In genomic region chr17:74455025-74455585, GRCh38 we compare ENCODE assay signal across 13 cellular contexts. TPM values are rescaled to one million over a fixed set of nuclear protein-coding genes. Genes with fewer than 3 reads are reported as not detected.
A peak's percentile ranks its signal among the peaks of the same experiment; 100 is the strongest.
DNase-seq lines count a peak whose midpoint lies in the region; ATAC-seq and TF ChIP-seq lines count a peak whose summit lies in the region.
"Had no signal": no experiment of that assay in that cellular context is flagged by ENCODE, and none has a peak within 500 bp of the region (broad histone marks: within the 10 kb centered on the region; RNA-seq: fewer than 3 reads in every experiment).

No MANE protein-coding gene starts in this region.

- TF ChIP-seq RAD21 in liver (IDR thresholded peaks at IDR 0.05) = no peak

- H3K36me3 Mint-ChIP-seq in activated naive CD8-positive, alpha-beta T cell treated with anti-CD3 and anti-CD28 coated beads for 36 hours = no peaks in the 10 kb centered on the region

- DNase-seq in stomach = no peak
- no peak for DNase-seq in activated naive CD8-positive, alpha-beta T cell treated with anti-CD3 and anti-CD28 coated beads for 36 hours
- no peak for DNase-seq in HCEC 1CT
- no peak for DNase-seq in adrenal gland
- DNase-seq: HFFc6, NCI-H510A, T-helper 1 cell had no signal

- H3K36me3 ChIP-seq in HUES6 (ENCODE audit: control insufficient read depth, insufficient read depth, low read length) (no peaks in the 10 kb centered on the region), liver (ENCODE audit: control insufficient read depth in 4 of 4, insufficient read depth in 3 of 4, low read depth in 1 of 4, low read length in 3 of 4) (no peaks in the 10 kb centered on the region), stomach (peaks cover 0 to 8% (median 3%) of the 10 kb centered on the region in 4 donors), adrenal gland (replicated peaks in 1 of 2) (no peaks in the 10 kb centered on the region)
- H3K36me3 ChIP-seq: cardiac muscle cell had no signal

- peaks cover 6% of the 10 kb centered on the region for H3K4me1 Mint-ChIP-seq in activated naive CD8-positive, alpha-beta T cell treated with anti-CD3 and anti-CD28 coated beads for 36 hours

- H3K27ac Mint-ChIP-seq in activated naive CD8-positive, alpha-beta T cell treated with anti-CD3 and anti-CD28 coated beads for 36 hours = no peak overlapping the region
- H3K27ac Mint-ChIP-seq: HFFc6 had no signal

- H3K27me3 Mint-ChIP-seq in activated naive CD8-positive, alpha-beta T cell treated with anti-CD3 and anti-CD28 coated beads for 36 hours = peaks cover 4% of the 10 kb centered on the region

- peaks cover 50% of the 10 kb centered on the region for H3K27me3 ChIP-seq in HUES6 (ENCODE audit: control insufficient read depth, insufficient read depth, low read length)
- H3K27me3 ChIP-seq in liver (ENCODE audit: control insufficient read depth in 4 of 4, insufficient read depth in 4 of 4, low read length in 3 of 4) = no peaks in the 10 kb centered on the region
- H3K27me3 ChIP-seq in stomach = no peaks in the 10 kb centered on the region
- no peaks in the 10 kb centered on the region for H3K27me3 ChIP-seq in adrenal gland

- no peak for TF ChIP-seq EP300 in stomach (IDR thresholded peaks at IDR 0.05)

- 51% methylated on average over 16 of the region's 16 CpGs for WGBS in liver
- 38 to 66% (median 54%) methylated on average over 11 to 16 of the region's 16 CpGs for WGBS in stomach, 5 donors
- 65 to 77% (median 71%) methylated on average over 9 to 16 of the region's 16 CpGs for WGBS in adrenal gland, 4 donors

- TF ChIP-seq POLR2A in stomach (IDR thresholded peaks at IDR 0.05) (no peak), adrenal gland (IDR thresholded peaks at IDR 0.05) (no peak)

- no peak for TF ChIP-seq CTCF in liver (IDR thresholded peaks at IDR 0.05; ENCODE audit: low read depth, low read length, missing input control)
- TF ChIP-seq CTCF in stomach (IDR thresholded peaks at IDR 0.05) = no peak
- TF ChIP-seq CTCF in adrenal gland (IDR thresholded peaks at IDR 0.05) = no peak

- intact Hi-C loops in stomach (cut with DNase I; ENCODE audit: low total_unique reads) = loop anchor here (2.0 kb wide), 1 partner anchor 76 kb away; no protein-coding TSS in a partner anchor
- intact Hi-C loops in adrenal gland (cut with DNase I) = no loop called here

- H3K9me3 Mint-ChIP-seq in activated naive CD8-positive, alpha-beta T cell treated with anti-CD3 and anti-CD28 coated beads for 36 hours = no peaks in the 10 kb centered on the region

- H3K27ac ChIP-seq in HUES6 (ENCODE audit: low read depth, low read length) (no peak overlapping the region), cingulate gyrus (ENCODE audit: low read depth, low read length) (peak overlapping the region; percentile 92), liver (ENCODE audit: low read depth in 1 of 2, low read length in 2 of 2) (peak overlapping the region; percentile 85 to 94), stomach (peak overlapping the region; percentile 83 to 99 (median 90)), adrenal gland (peak overlapping the region in 2 of 5 donors; percentile 86 to 88)

- ATAC-seq in HG02678 (IDR thresholded peaks at IDR 0.05; ENCODE audit: unreplicated experiment) = no peak

- no peak overlapping the region for H3K4me3 Mint-ChIP-seq in activated naive CD8-positive, alpha-beta T cell treated with anti-CD3 and anti-CD28 coated beads for 36 hours
- H3K4me3 Mint-ChIP-seq: HFFc6 had no signal

- peak overlapping the region; percentile 73 for H3K4me3 ChIP-seq in HUES6 (ENCODE audit: low read depth, low read length)
- no peak overlapping the region for H3K4me3 ChIP-seq in liver (ENCODE audit: low read depth in 1 of 3, low read length in 3 of 3)
- H3K4me3 ChIP-seq in stomach = no peak overlapping the region
- no peak overlapping the region for H3K4me3 ChIP-seq in adrenal gland
- H3K4me3 ChIP-seq: cardiac muscle cell had no signal

- H3K4me1 ChIP-seq in HUES6 (ENCODE audit: control insufficient read depth, insufficient read depth, low read length) (peaks cover 41% of the 10 kb centered on the region), liver (ENCODE audit: control insufficient read depth in 4 of 4, insufficient read depth in 4 of 4, low read length in 3 of 4) (peaks cover 7 to 54% (median 48%) of the 10 kb centered on the region in 4 donors), stomach (peaks cover 44 to 51% (median 47%) of the 10 kb centered on the region in 4 donors), adrenal gland (replicated peaks in 1 of 2) (peaks cover 12 to 29% of the 10 kb centered on the region in 2 donors)

- H3K9me3 ChIP-seq in HUES6 (ENCODE audit: control insufficient read depth, insufficient read depth, low read depth, low read length) = no peaks in the 10 kb centered on the region
- no peaks in the 10 kb centered on the region for H3K9me3 ChIP-seq in liver (ENCODE audit: control insufficient read depth in 4 of 4, low read length in 3 of 4)
- no peaks in the 10 kb centered on the region for H3K9me3 ChIP-seq in stomach
- no peaks in the 10 kb centered on the region for H3K9me3 ChIP-seq in adrenal gland (replicated peaks in 1 of 3)

- peak overlapping the region; percentile 68 for H3K9ac ChIP-seq in HUES6 (ENCODE audit: low read length)
- no peak overlapping the region for H3K9ac ChIP-seq in liver (ENCODE audit: low read depth in 1 of 2, low read length in 2 of 2)

TF ChIP-seq in liver, 16 proteins besides CTCF, POLR2A, EP300 and RAD21:
- TF ChIP-seq, protein P1, sequence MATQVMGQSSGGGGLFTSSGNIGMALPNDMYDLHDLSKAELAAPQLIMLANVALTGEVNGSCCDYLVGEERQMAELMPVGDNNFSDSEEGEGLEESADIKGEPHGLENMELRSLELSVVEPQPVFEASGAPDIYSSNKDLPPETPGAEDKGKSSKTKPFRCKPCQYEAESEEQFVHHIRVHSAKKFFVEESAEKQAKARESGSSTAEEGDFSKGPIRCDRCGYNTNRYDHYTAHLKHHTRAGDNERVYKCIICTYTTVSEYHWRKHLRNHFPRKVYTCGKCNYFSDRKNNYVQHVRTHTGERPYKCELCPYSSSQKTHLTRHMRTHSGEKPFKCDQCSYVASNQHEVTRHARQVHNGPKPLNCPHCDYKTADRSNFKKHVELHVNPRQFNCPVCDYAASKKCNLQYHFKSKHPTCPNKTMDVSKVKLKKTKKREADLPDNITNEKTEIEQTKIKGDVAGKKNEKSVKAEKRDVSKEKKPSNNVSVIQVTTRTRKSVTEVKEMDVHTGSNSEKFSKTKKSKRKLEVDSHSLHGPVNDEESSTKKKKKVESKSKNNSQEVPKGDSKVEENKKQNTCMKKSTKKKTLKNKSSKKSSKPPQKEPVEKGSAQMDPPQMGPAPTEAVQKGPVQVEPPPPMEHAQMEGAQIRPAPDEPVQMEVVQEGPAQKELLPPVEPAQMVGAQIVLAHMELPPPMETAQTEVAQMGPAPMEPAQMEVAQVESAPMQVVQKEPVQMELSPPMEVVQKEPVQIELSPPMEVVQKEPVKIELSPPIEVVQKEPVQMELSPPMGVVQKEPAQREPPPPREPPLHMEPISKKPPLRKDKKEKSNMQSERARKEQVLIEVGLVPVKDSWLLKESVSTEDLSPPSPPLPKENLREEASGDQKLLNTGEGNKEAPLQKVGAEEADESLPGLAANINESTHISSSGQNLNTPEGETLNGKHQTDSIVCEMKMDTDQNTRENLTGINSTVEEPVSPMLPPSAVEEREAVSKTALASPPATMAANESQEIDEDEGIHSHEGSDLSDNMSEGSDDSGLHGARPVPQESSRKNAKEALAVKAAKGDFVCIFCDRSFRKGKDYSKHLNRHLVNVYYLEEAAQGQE (IDR thresholded peaks at IDR 0.05) = no peak
- no peak for TF ChIP-seq TAF1 (conservative IDR thresholded peaks at IDR 0.05)
- TF ChIP-seq HNF4A (conservative IDR thresholded peaks at IDR 0.05) = peak in 1 of 2 donors; percentile 9
- no peak for TF ChIP-seq YY1 (IDR thresholded peaks at IDR 0.05)
- no peak for TF ChIP-seq EGR1 (IDR thresholded peaks at IDR 0.05; ENCODE audit: low read depth in 2 of 2)
- TF ChIP-seq NR2F2 (IDR thresholded peaks at IDR 0.05) = no peak
- TF ChIP-seq FOXA1 (IDR thresholded peaks at IDR 0.05) = no peak
- no peak for TF ChIP-seq FOXA2 (IDR thresholded peaks at IDR 0.05)
TF ChIP-seq in liver: peak in this region for 1.

RNA-seq across cellular contexts. Expression of gene CD300A, which starts 11.3 kb away (rescaled TPM):
- total RNA-seq in liver = 10 to 100 TPM in 1 of 2 donors, 1 to 10 TPM in 1; 9.0 to 11.5 TPM
- 1 to 10 TPM; 2.2 to 7.0 TPM for polyA plus RNA-seq in liver
- 1 to 10 TPM in 3 of 5 donors, not detected in 2; 3.1 to 8.0 (median 5.3) TPM for total RNA-seq in stomach
- polyA plus RNA-seq in stomach = 1 to 10 TPM; 1.8 to 4.7 (median 2.7) TPM
- total RNA-seq in activated naive CD8-positive, alpha-beta T cell treated with anti-CD3 and anti-CD28 coated beads for 36 hours = 1 to 10 TPM; 4.4 to 5.6 TPM
- total RNA-seq in adrenal gland = 10 to 100 TPM in 6 of 8 donors, 1 to 10 TPM in 2; 6.0 to 26.6 (median 15.9) TPM
- polyA plus RNA-seq in adrenal gland = 10 to 100 TPM in 1 of 3 donors, 1 to 10 TPM in 2; 7.3 to 11.7 (median 8.5) TPM
- total RNA-seq: HFFc6, pulmonary artery endothelial cell had no signal

RNA-seq across cellular contexts. Expression of gene GPRC5C, which starts 23.2 kb away (rescaled TPM):
- total RNA-seq in liver (10 to 100 TPM; 34.2 to 86.3 TPM), stomach (100 to 1,000 TPM in 4 of 5 donors, 10 to 100 TPM in 1; 66.5 to 321 (median 141) TPM), adrenal gland (10 to 100 TPM; 20.1 to 67.2 (median 32.3) TPM)
- polyA plus RNA-seq in liver (100 to 1,000 TPM; 153 to 195 TPM), stomach (100 to 1,000 TPM in 2 of 3 donors, 10 to 100 TPM in 1; 84.5 to 145 (median 117) TPM), adrenal gland (10 to 100 TPM in 2 of 3 donors, 1 to 10 TPM in 1; 2.7 to 29.8 (median 18.2) TPM)
- 1 to 10 TPM in 1 of 2 experiments, under 1 TPM in 1; 0.66 to 2.1 TPM for total RNA-seq in activated naive CD8-positive, alpha-beta T cell treated with anti-CD3 and anti-CD28 coated beads for 36 hours
- total RNA-seq: HFFc6, pulmonary artery endothelial cell had no signal

Comparison
In these comparisons a context has a peak if more than half of its experiments do, and no peak if none do; other contexts are left out.
1. RNA of gene GPRC5C, which starts 23.2 kb away (total RNA-seq): 66.5 to 321 TPM in stomach, 34.2 to 86.3 TPM in liver and 20.1 to 67.2 TPM in adrenal gland; 0.66 to 2.1 TPM in activated naive CD8-positive, alpha-beta T cell treated with anti-CD3 and anti-CD28 coated beads for 36 hours; every median in the first group is over 4 times any median in the second.